ENCODE assay signal across 1 cellular context in genomic region chr9:27436234-27436633, GRCh38.
TF ChIP-seq lines count a peak whose summit lies in the region.

No MANE protein-coding gene starts in this region.

TF ChIP-seq in HepG2, 621 proteins besides CTCF, POLR2A, EP300 and RAD21 (continued from another document and continues in another):
- TF ChIP-seq ZNF280D (CRISPR knock-in tag; IDR thresholded peaks at IDR 0.05) (0 out of 2 replicates have a peak, but pooled peaks have one; percentile 64), BRCA1 (CRISPR knock-in tag; IDR thresholded peaks at IDR 0.05) (0 out of 2 replicates have a peak, but pooled peaks have one; percentile 60), NCOR1 (IDR thresholded peaks at IDR 0.05; ENCODE audit: borderline replicate concordance, low read length) (peak; percentile 84; the same call in 1 of the 2 replicates), FOSL1 (CRISPR knock-in tag; IDR thresholded peaks at IDR 0.05; ENCODE audit: borderline replicate concordance) (no peak), SP4 (CRISPR knock-in tag; IDR thresholded peaks at IDR 0.05) (no peak), SALL1 (CRISPR knock-in tag; IDR thresholded peaks at IDR 0.05) (peak; percentile 71; the same call in 1 of the 2 replicates), MAFK (conservative IDR thresholded peaks at IDR 0.05 in 1 of 2, IDR thresholded peaks at IDR 0.05 in 1 of 2; ENCODE audit: low read length in 2 of 2) (peak; percentile 77 to 95), RCOR2 (CRISPR knock-in tag; IDR thresholded peaks at IDR 0.05) (peak; percentile 77; the same call in 1 of the 2 replicates), BATF2 (CRISPR knock-in tag; IDR thresholded peaks at IDR 0.05) (no peak), PHF8 (CRISPR knock-in tag; IDR thresholded peaks at IDR 0.05) (no peak), NKX3-1 (CRISPR knock-in tag; IDR thresholded peaks at IDR 0.05) (peak; percentile 91; the same call in 1 of the 2 replicates), SOX13 (IDR thresholded peaks at IDR 0.05) (peak; percentile 98), SOX13 (CRISPR knock-in tag; conservative IDR thresholded peaks at IDR 0.05 in 1 of 2, IDR thresholded peaks at IDR 0.05 in 1 of 2) (peak in 1 of 2 experiments; percentile 100; a peak in 2 of 4 replicates), ZBTB2 (CRISPR knock-in tag; IDR thresholded peaks at IDR 0.05; ENCODE audit: low read depth) (0 out of 2 replicates have a peak, but pooled peaks have one; percentile 44), ZFP90 (CRISPR knock-in tag; IDR thresholded peaks at IDR 0.05; ENCODE audit: borderline replicate concordance) (peak; percentile 58; the same call in 1 of the 2 replicates), HMG20B (CRISPR knock-in tag; conservative IDR thresholded peaks at IDR 0.05) (peak; percentile 98), TFE3 (CRISPR knock-in tag; IDR thresholded peaks at IDR 0.05) (peak; percentile 52; the same call in 1 of the 2 replicates), AKAP8 (CRISPR knock-in tag; IDR thresholded peaks at IDR 0.05) (no peak), DRAP1 (CRISPR knock-in tag; IDR thresholded peaks at IDR 0.05) (no peak), PAF1 (CRISPR knock-in tag; IDR thresholded peaks at IDR 0.05) (no peak), FOXA1 (IDR thresholded peaks at IDR 0.05) (peak; percentile 71), FOXA1 (CRISPR knock-in tag; IDR thresholded peaks at IDR 0.05) (peak; percentile 97), ZNF136 (CRISPR knock-in tag; IDR thresholded peaks at IDR 0.05; ENCODE audit: low read depth) (no peak), GZF1 (CRISPR knock-in tag; IDR thresholded peaks at IDR 0.05) (no peak), ZNF558 (CRISPR knock-in tag; IDR thresholded peaks at IDR 0.05; ENCODE audit: borderline replicate concordance) (no peak), ZBTB37 (CRISPR knock-in tag; IDR thresholded peaks at IDR 0.05) (no peak), ZNF883 (CRISPR knock-in tag; IDR thresholded peaks at IDR 0.05; ENCODE audit: not compliant biosample characterization) (no peak), CREB3 (CRISPR knock-in tag; IDR thresholded peaks at IDR 0.05) (no peak), GPN1 (CRISPR knock-in tag; IDR thresholded peaks at IDR 0.05; ENCODE audit: borderline replicate concordance) (no peak), ZUFSP (CRISPR knock-in tag; IDR thresholded peaks at IDR 0.05; ENCODE audit: borderline replicate concordance) (no peak), BRD4 (CRISPR knock-in tag; IDR thresholded peaks at IDR 0.05) (no peak), ATM (IDR thresholded peaks at IDR 0.05; ENCODE audit: borderline replicate concordance) (no peak), HOXA5 (CRISPR knock-in tag; IDR thresholded peaks at IDR 0.05) (0 out of 2 replicates have a peak, but pooled peaks have one; percentile 58), HNRNPH1 (optimal IDR thresholded peaks at IDR 0.05; ENCODE audit: low read depth, low read length) (no peak), ASH2L (IDR thresholded peaks at IDR 0.05; ENCODE audit: insufficient read length, low read depth, low read length) (no peak), TEF (CRISPR knock-in tag; IDR thresholded peaks at IDR 0.05) (no peak), SNAPC2 (CRISPR knock-in tag; IDR thresholded peaks at IDR 0.05) (no peak; the same call in 1 of the 2 replicates), ZNF513 (CRISPR knock-in tag; conservative IDR thresholded peaks at IDR 0.05) (no peak), MLLT10 (CRISPR knock-in tag; IDR thresholded peaks at IDR 0.05) (no peak), ZHX2 (IDR thresholded peaks at IDR 0.05; ENCODE audit: low read depth) (no peak), ZHX2 (CRISPR knock-in tag; IDR thresholded peaks at IDR 0.05; ENCODE audit: borderline replicate concordance) (no peak)
